Comparison of ENCODE assay signal across 1 cellular context in genomic region chr22:17784776-17785175, GRCh38.
TF ChIP-seq lines count a peak whose summit lies in the region.

No MANE protein-coding gene starts in this region.

TF ChIP-seq in HEK293, 187 proteins besides CTCF, POLR2A, EP300 and RAD21 (continued from another document):
- TF ChIP-seq ZNF433 (tag by site-specific recombination; IDR thresholded peaks at IDR 0.05; ENCODE audit: low read depth) (no peak), ZNF654 (tag by site-specific recombination; IDR thresholded peaks at IDR 0.05; ENCODE audit: low read depth) (no peak), ZBTB21 (tag by site-specific recombination; IDR thresholded peaks at IDR 0.05) (no peak), ZNF174 (tag by site-specific recombination; IDR thresholded peaks at IDR 0.05) (no peak), GLI4 (tag by site-specific recombination; IDR thresholded peaks at IDR 0.05) (no peak), GLIS1 (tag by site-specific recombination; IDR thresholded peaks at IDR 0.05) (peak; percentile 43; the same call in 1 of the 2 replicates)
- TF ChIP-seq, protein P1, sequence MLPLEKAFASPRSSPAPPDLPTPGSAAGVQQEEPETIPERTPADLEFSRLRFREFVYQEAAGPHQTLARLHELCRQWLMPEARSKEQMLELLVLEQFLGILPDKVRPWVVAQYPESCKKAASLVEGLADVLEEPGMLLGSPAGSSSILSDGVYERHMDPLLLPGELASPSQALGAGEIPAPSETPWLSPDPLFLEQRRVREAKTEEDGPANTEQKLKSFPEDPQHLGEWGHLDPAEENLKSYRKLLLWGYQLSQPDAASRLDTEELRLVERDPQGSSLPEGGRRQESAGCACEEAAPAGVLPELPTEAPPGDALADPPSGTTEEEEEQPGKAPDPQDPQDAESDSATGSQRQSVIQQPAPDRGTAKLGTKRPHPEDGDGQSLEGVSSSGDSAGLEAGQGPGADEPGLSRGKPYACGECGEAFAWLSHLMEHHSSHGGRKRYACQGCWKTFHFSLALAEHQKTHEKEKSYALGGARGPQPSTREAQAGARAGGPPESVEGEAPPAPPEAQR (tag by site-specific recombination; IDR thresholded peaks at IDR 0.05): no peak
TF ChIP-seq in HEK293: peak in this region for 2.
